Comparison of ENCODE assay signal across 2 cellular contexts in genomic region chr11:117511483-117511934, GRCh38.
TF ChIP-seq lines count a peak whose summit lies in the region.

No MANE protein-coding gene starts in this region.

TF ChIP-seq in H1, 55 proteins besides CTCF, POLR2A, EP300 and RAD21 (continued from another document):
- TF ChIP-seq, protein P1, sequence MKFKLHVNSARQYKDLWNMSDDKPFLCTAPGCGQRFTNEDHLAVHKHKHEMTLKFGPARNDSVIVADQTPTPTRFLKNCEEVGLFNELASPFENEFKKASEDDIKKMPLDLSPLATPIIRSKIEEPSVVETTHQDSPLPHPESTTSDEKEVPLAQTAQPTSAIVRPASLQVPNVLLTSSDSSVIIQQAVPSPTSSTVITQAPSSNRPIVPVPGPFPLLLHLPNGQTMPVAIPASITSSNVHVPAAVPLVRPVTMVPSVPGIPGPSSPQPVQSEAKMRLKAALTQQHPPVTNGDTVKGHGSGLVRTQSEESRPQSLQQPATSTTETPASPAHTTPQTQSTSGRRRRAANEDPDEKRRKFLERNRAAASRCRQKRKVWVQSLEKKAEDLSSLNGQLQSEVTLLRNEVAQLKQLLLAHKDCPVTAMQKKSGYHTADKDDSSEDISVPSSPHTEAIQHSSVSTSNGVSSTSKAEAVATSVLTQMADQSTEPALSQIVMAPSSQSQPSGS (IDR thresholded peaks at IDR 0.05; ENCODE audit: low read length): no peak
- TF ChIP-seq E2F6 (IDR thresholded peaks at IDR 0.05): no peak
- no peak for TF ChIP-seq TCF12 (IDR thresholded peaks at IDR 0.05; ENCODE audit: low read depth, low read length)
- TF ChIP-seq JUND (IDR thresholded peaks at IDR 0.05; ENCODE audit: low read length): no peak
- no peak for TF ChIP-seq RNF2 (IDR thresholded peaks at IDR 0.05; ENCODE audit: borderline replicate concordance, low read depth, low read length, missing control alignments, poor library complexity, severe bottlenecking)
- no peak for TF ChIP-seq CHD2 (IDR thresholded peaks at IDR 0.05; ENCODE audit: low read length)
- TF ChIP-seq KDM5A (IDR thresholded peaks at IDR 0.05; ENCODE audit: low read length): no peak
- no peak for TF ChIP-seq TAF1 (IDR thresholded peaks at IDR 0.05; ENCODE audit: low read depth, low read length)
- no peak for TF ChIP-seq SRF (IDR thresholded peaks at IDR 0.05; ENCODE audit: low read depth, low read length)
- TF ChIP-seq POU5F1 (IDR thresholded peaks at IDR 0.05; ENCODE audit: low read depth, low read length): no peak
- TF ChIP-seq MAFK (IDR thresholded peaks at IDR 0.05; ENCODE audit: low read depth, low read length): no peak
- TF ChIP-seq BRCA1 (IDR thresholded peaks at IDR 0.05; ENCODE audit: low read depth, low read length): no peak
- no peak for TF ChIP-seq KDM1A (IDR thresholded peaks at IDR 0.05; ENCODE audit: borderline replicate concordance, low read length)
- no peak for TF ChIP-seq EZH2 (IDR thresholded peaks at IDR 0.05; ENCODE audit: low read depth, low read length, severe bottlenecking)

TF ChIP-seq in neural cell, 6 proteins besides CTCF, POLR2A, EP300 and RAD21 (continued from another document):
- TF ChIP-seq REST (IDR thresholded peaks at IDR 0.05; ENCODE audit: borderline replicate concordance): no peak
- no peak for TF ChIP-seq SMC3 (conservative IDR thresholded peaks at IDR 0.05; ENCODE audit: poor library complexity)
- TF ChIP-seq MXI1 (conservative IDR thresholded peaks at IDR 0.05; ENCODE audit: poor library complexity, severe bottlenecking): no peak
- TF ChIP-seq POLR2AphosphoS5 (IDR thresholded peaks at IDR 0.05): no peak
- no peak for TF ChIP-seq TAF1 (IDR thresholded peaks at IDR 0.05; ENCODE audit: low read depth)
